ENCODE assay signal across 8 cellular contexts in the genomic region with DNA sequence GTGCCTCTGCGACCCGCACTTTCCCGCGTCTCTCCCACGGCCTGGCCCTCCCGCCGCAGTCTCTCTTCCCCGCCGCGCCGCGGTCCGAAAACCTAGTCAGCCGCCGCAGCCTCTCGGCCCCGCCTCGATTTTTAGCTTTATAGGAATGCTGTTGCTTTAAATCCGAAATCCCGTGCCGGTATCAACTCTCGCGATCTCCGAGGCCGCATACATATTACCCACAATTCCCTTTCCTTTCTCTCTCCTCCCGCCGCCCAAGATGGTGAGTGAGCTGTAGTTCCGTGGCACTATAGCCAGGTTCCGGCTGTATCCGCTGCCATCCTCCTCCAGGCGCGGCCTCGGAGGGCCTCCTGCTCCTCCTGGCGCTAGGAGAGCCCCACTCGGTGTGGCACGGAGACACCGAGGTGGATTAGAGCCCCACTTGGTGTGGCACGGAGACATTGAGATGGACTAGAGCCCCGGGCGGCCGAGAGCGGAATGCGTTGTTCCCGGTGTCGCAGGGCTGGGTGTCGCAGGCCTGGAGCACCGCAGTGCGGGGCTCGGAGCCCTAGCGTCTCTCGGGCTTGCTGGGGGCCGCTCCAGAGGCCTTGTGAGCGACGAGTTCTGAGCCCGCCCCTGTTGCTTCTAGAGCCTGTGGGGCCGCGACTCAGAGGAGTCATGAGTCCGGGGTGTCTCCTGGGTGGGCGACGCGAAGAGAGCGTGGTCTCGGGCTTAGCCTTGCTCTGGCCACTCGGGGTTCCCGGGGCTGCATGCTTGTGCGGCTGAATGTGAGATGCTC. TPM values are rescaled to one million over a fixed set of nuclear protein-coding genes. Genes with fewer than 3 reads are reported as not detected.
DNase-seq lines count a peak whose midpoint lies in the region; ATAC-seq and TF ChIP-seq lines count a peak whose summit lies in the region.

A gene (minus strand): TSS at position 147 of the 778 bp plus-strand sequence. CDS start 1,469 bp downstream, outside the sequence.
A gene (plus strand): TSS at position 234 of the 778 bp plus-strand sequence. CDS start 26 bp downstream, at position 260.

- intact Hi-C loops in heart left ventricle (cut with DNase I), result loop anchor here in 2 of 10 donors (2.0 to 10.0 kb wide), 2 partner anchors 29 to 137 kb away; a partner anchor contains a TSS
- intact Hi-C loops in posterior cingulate gyrus (cut with DNase I), result no loop called here

- peaks cover 46% of the 10 kb centered on the region for H3K36me3 Mint-ChIP-seq in T-cell
- peaks cover 31% of the 10 kb centered on the region for H3K36me3 Mint-ChIP-seq in type B pancreatic cell

- POLR2A ChIA-PET in T-cell (lab: Charles Lee), result interaction anchor here (0.6 to 1.1 kb wide), 2 partner anchors 23 to 111 kb away, joined by 5 to 7 read pairs; no protein-coding TSS in a partner anchor

- H3K27ac ChIP-seq in adipose tissue (ENCODE audit: low read depth, low read length) (no peak within 1 kb of the TSS), heart left ventricle (peak within 1 kb of the TSS; percentile 69 to 99 (median 89))

- ATAC-seq in HG02759 (IDR thresholded peaks at IDR 0.05; ENCODE audit: unreplicated experiment) (peak; percentile 71), T-cell (replicated peaks in 1 of 4) (peak; percentile 91 to 93 (median 92)), heart left ventricle (peak; percentile 81 to 93 (median 90))

- H3K27me3 ChIP-seq in heart left ventricle, result no peaks in the 10 kb centered on the region

- no peak for TF ChIP-seq CTCF in GM10266 (IDR thresholded peaks at IDR 0.05; ENCODE audit: control insufficient read depth, insufficient read depth, low read depth, missing control alignments)
- peak in 1 of 12 donors; percentile 3 for TF ChIP-seq CTCF in heart left ventricle (IDR thresholded peaks at IDR 0.05)
- no peak for TF ChIP-seq CTCF in type B pancreatic cell (conservative IDR thresholded peaks at IDR 0.05)

- peak; percentile 95 for DNase-seq in GM10266 (ENCODE audit: extremely low spot score)
- peak; percentile 91 for DNase-seq in NCI-H146 (lab: John Stamatoyannopoulos, UW)
- peak; percentile 83 to 93 (median 90) for DNase-seq in T-cell
- DNase-seq in heart left ventricle, result peak; percentile 94 to 95 (median 95)
- DNase-seq in posterior cingulate gyrus, result peak; percentile 79 to 98 (median 86)
- peak; percentile 91 for DNase-seq in type B pancreatic cell (ENCODE audit: extremely low spot score, unreplicated experiment)

- no peaks in the 10 kb centered on the region for H3K9me3 Mint-ChIP-seq in T-cell
- no peaks in the 10 kb centered on the region for H3K9me3 Mint-ChIP-seq in type B pancreatic cell

- peak within 1 kb of the TSS; percentile 92 to 98 for H3K27ac Mint-ChIP-seq in T-cell
- peak within 1 kb of the TSS; percentile 99 for H3K27ac Mint-ChIP-seq in type B pancreatic cell

- H3K36me3 ChIP-seq in heart left ventricle, result peaks cover 0 to 72% (median 68%) of the 10 kb centered on the region in 9 donors

- H3K4me1 ChIP-seq in heart left ventricle, result peaks cover 4 to 31% (median 25%) of the 10 kb centered on the region in 12 donors

- H3K4me3 Mint-ChIP-seq in T-cell, result peak within 1 kb of the TSS; percentile 92 to 97 (median 96)
- peak within 1 kb of the TSS; percentile 100 for H3K4me3 Mint-ChIP-seq in type B pancreatic cell

- TF ChIP-seq POLR2A in heart left ventricle (IDR thresholded peaks at IDR 0.05), result peak in 1 of 2 donors; percentile 91

- CTCF ChIA-PET in T-cell (lab: Charles Lee), result interaction anchor here in 1 of 2 donors (0.6 to 1.7 kb wide), 8 partner anchors 9 to 1109 kb away, joined by 4 to 10 read pairs (median 5); no protein-coding TSS in a partner anchor

- 0% methylated on average over 62 to 66 of the region's 66 CpGs for WGBS in adipose tissue, 3 donors
- 0 to 1% (median 0%) methylated on average over 58 to 66 of the region's 66 CpGs for WGBS in heart left ventricle, 4 donors

- H3K4me1 Mint-ChIP-seq in T-cell (peaks cover 41 to 44% (median 42%) of the 10 kb centered on the region in 3 donors), type B pancreatic cell (ENCODE audit: unreplicated experiment) (peaks cover 22% of the 10 kb centered on the region)

- H3K27me3 Mint-ChIP-seq in T-cell (no peaks in the 10 kb centered on the region), type B pancreatic cell (no peaks in the 10 kb centered on the region)

- peak within 1 kb of the TSS; percentile 78 to 100 (median 94) for H3K4me3 ChIP-seq in heart left ventricle

- no peaks in the 10 kb centered on the region for H3K9me3 ChIP-seq in heart left ventricle

RNA-seq across cellular contexts. Expression of the first gene that starts in this region (rescaled TPM):
- total RNA-seq in T-cell (10 to 100 TPM; 25.9 to 44.8 (median 40.7) TPM), heart left ventricle (10 to 100 TPM; 15.5 to 33.8 (median 19.5) TPM), type B pancreatic cell (ENCODE audit: low replicate concordance) (34.0 and 38.2 TPM in 2 replicates)
- polyA plus RNA-seq in adipose tissue (10 to 100 TPM in 2 of 3 donors, 1 to 10 TPM in 1; 8.6 to 15.9 (median 13.1) TPM), heart left ventricle (10 to 100 TPM; 12.3 to 30.7 TPM)

RNA-seq across cellular contexts. Expression of the second gene that starts in this region (rescaled TPM):
- total RNA-seq in T-cell (1,000 to 10,000 TPM; 2,623 to 2,692 (median 2,659) TPM), heart left ventricle (1,000 to 10,000 TPM in 4 of 9 donors, 100 to 1,000 TPM in 5; 845 to 1,270 (median 964) TPM), type B pancreatic cell (ENCODE audit: low replicate concordance) (2,442 and 2,715 TPM in 2 replicates)
- polyA plus RNA-seq in adipose tissue (1,000 to 10,000 TPM; 2,933 to 4,055 (median 3,432) TPM), heart left ventricle (1,000 to 10,000 TPM; 1,266 to 2,727 TPM)
